In genomic region chr18:63889641-63890040, GRCh38 we compare ENCODE assay signal across 17 cellular contexts. TPM values are rescaled to one million over a fixed set of nuclear protein-coding genes. Genes with fewer than 3 reads are reported as not detected.
"Had no signal": no experiment of that assay in that cellular context is flagged by ENCODE, and none has a peak within 500 bp of the region (broad histone marks: within the 10 kb centered on the region; RNA-seq: fewer than 3 reads in every experiment).

No MANE protein-coding gene starts in this region.

- H3K4me1 Mint-ChIP-seq: activated B cell treated with CpG ODN at 0.5 μM for 24 hours; activated naive CD4-positive, alpha-beta T cell treated with anti-CD3 and anti-CD28 coated beads, Interleukin-2, amount 10 ng/mL, durations not matched to agents 7 days and 5 days; activated T-helper 17 cell treated with anti-CD3 and anti-CD28 coated beads, Interleukin-2, amount 50 U/mL, for 72 hours; central memory CD8-positive, alpha-beta T cell; naive thymus-derived CD8-positive, alpha-beta T cell; stimulated activated effector memory CD8-positive, alpha-beta T cell treated with anti-CD3 and anti-CD28 coated beads, Interleukin-12 subunit alpha, Interleukin-12 subunit beta, amount 100 ng/mL, for 72 hours had no signal

- H3K4me3 Mint-ChIP-seq: activated B cell treated with CpG ODN at 0.5 μM for 24 hours; activated CD4-positive, alpha-beta T cell treated with anti-CD3 and anti-CD28 coated beads, Interleukin-2, amount 10 ng/mL, durations not matched to agents 24 days and 14 days; activated naive CD4-positive, alpha-beta T cell treated with anti-CD3 and anti-CD28 coated beads, Interleukin-2, amount 10 ng/mL, durations not matched to agents 7 days and 5 days; activated T-helper 17 cell treated with anti-CD3 and anti-CD28 coated beads, Interleukin-2, amount 50 U/mL, for 72 hours; brain; central memory CD8-positive, alpha-beta T cell; naive thymus-derived CD8-positive, alpha-beta T cell; stimulated activated effector memory CD8-positive, alpha-beta T cell treated with anti-CD3 and anti-CD28 coated beads, Interleukin-12 subunit alpha, Interleukin-12 subunit beta, amount 100 ng/mL, for 72 hours had no signal

- H3K36me3 Mint-ChIP-seq: activated naive CD4-positive, alpha-beta T cell treated with anti-CD3 and anti-CD28 coated beads, Interleukin-2, amount 10 ng/mL, durations not matched to agents 7 days and 5 days; brain; naive thymus-derived CD8-positive, alpha-beta T cell; stimulated activated effector memory CD8-positive, alpha-beta T cell treated with anti-CD3 and anti-CD28 coated beads, Interleukin-12 subunit alpha, Interleukin-12 subunit beta, amount 100 ng/mL, for 72 hours had no signal

- H3K27ac Mint-ChIP-seq: activated B cell treated with CpG ODN at 0.5 μM for 24 hours; activated CD4-positive, alpha-beta T cell treated with anti-CD3 and anti-CD28 coated beads, Interleukin-2, amount 10 ng/mL, durations not matched to agents 24 days and 14 days; activated naive CD4-positive, alpha-beta T cell treated with anti-CD3 and anti-CD28 coated beads, Interleukin-2, amount 10 ng/mL, durations not matched to agents 7 days and 5 days; activated T-helper 17 cell treated with anti-CD3 and anti-CD28 coated beads, Interleukin-2, amount 50 U/mL, for 72 hours; brain; naive thymus-derived CD8-positive, alpha-beta T cell; progenitor cell of endocrine pancreas; stimulated activated effector memory CD8-positive, alpha-beta T cell treated with anti-CD3 and anti-CD28 coated beads, Interleukin-12 subunit alpha, Interleukin-12 subunit beta, amount 100 ng/mL, for 72 hours had no signal

- DNase-seq: activated B cell treated with CpG ODN at 0.5 μM for 24 hours; activated CD4-positive, alpha-beta T cell treated with anti-CD3 and anti-CD28 coated beads, Interleukin-2, amount 10 ng/mL, durations not matched to agents 24 days and 14 days; activated CD8-positive, alpha-beta memory T cell treated with anti-CD3 and anti-CD28 coated beads for 24 hours; activated naive CD4-positive, alpha-beta T cell treated with anti-CD3 and anti-CD28 coated beads, Interleukin-2, amount 10 ng/mL, durations not matched to agents 7 days and 5 days; adrenal gland; glutamatergic neuron; naive thymus-derived CD8-positive, alpha-beta T cell; right lobe of liver; tibial artery had no signal

- H3K9me3 Mint-ChIP-seq: activated B cell treated with CpG ODN at 0.5 μM for 24 hours; activated CD4-positive, alpha-beta T cell treated with anti-CD3 and anti-CD28 coated beads, Interleukin-2, amount 10 ng/mL, durations not matched to agents 24 days and 14 days; activated naive CD4-positive, alpha-beta T cell treated with anti-CD3 and anti-CD28 coated beads, Interleukin-2, amount 10 ng/mL, durations not matched to agents 7 days and 5 days; activated T-helper 17 cell treated with anti-CD3 and anti-CD28 coated beads, Interleukin-2, amount 50 U/mL, for 72 hours; brain; central memory CD8-positive, alpha-beta T cell; naive thymus-derived CD8-positive, alpha-beta T cell; stimulated activated effector memory CD8-positive, alpha-beta T cell treated with anti-CD3 and anti-CD28 coated beads, Interleukin-12 subunit alpha, Interleukin-12 subunit beta, amount 100 ng/mL, for 72 hours had no signal

- H3K4me3 ChIP-seq: adrenal gland, lung, right lobe of liver, tibial artery had no signal

RNA-seq across cellular contexts. Expression of gene SERPINB2, which starts 2.1 kb away (rescaled TPM):
- total RNA-seq: activated CD4-positive, alpha-beta T cell treated with anti-CD3 and anti-CD28 coated beads, Interleukin-2, amount 10 ng/mL, durations not matched to agents 24 days and 14 days; activated T-helper 17 cell treated with anti-CD3 and anti-CD28 coated beads, Interleukin-2, amount 50 U/mL, for 72 hours; progenitor cell of endocrine pancreas; right lobe of liver had no signal

RNA-seq across cellular contexts. Expression of gene SERPINB10, which starts 18.1 kb away (rescaled TPM):
- total RNA-seq: activated B cell treated with CpG ODN at 0.5 μM for 24 hours; activated CD4-positive, alpha-beta T cell treated with anti-CD3 and anti-CD28 coated beads, Interleukin-2, amount 10 ng/mL, durations not matched to agents 24 days and 14 days; activated T-helper 17 cell treated with anti-CD3 and anti-CD28 coated beads, Interleukin-2, amount 50 U/mL, for 72 hours; adrenal gland; fibroblast of villous mesenchyme; naive thymus-derived CD8-positive, alpha-beta T cell; progenitor cell of endocrine pancreas had no signal

RNA-seq across cellular contexts. Expression of gene HMSD, which starts 59.5 kb away (rescaled TPM):
- total RNA-seq: mononuclear cell; naive thymus-derived CD8-positive, alpha-beta T cell had no signal
